14 cellular contexts compared by ENCODE assay signal in the genomic region with DNA sequence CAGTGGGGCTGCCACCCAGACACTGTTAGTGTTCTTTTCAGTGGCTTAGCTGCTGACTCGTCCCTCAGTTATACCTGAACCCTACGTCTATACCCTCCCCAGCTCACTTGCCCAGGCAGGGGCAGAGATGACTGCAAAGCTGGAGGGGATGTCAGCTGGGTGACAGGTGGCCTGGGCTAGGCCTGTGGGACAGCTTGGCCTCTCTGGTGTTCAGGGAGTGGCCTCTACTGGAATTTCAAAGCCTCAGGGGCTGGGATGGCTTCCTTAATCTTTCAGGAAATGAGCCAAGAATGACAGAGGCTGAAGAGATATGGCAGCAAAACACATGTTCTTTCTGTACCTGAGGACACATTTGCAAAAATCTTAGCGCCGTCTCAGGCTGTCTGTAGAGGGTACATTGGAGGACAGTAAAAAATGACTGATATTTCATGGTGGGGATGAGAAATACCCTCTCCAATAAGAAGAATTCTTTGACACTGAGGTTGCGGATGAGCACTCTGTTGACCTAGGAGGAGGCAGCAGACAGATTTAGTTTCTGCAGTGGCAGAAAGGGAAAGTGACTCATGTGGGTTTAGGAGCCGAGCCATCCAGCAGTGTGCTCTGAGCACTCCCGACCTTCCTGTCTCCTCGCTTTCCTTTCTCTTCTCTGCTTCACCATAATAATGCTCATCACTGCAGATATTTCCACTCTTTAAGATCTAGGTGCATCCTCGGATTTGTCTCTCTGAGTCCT. TPM values are rescaled to one million over a fixed set of nuclear protein-coding genes. Genes with fewer than 3 reads are reported as not detected.
A peak's percentile ranks its signal among the peaks of the same experiment; 100 is the strongest.
DNase-seq lines count a peak whose midpoint lies in the region; ATAC-seq and TF ChIP-seq lines count a peak whose summit lies in the region.
"Had no signal": no experiment of that assay in that cellular context is flagged by ENCODE, and none has a peak within 500 bp of the region (broad histone marks: within the 10 kb centered on the region; RNA-seq: fewer than 3 reads in every experiment).

No MANE protein-coding gene starts in this region.

- H3K79me2 ChIP-seq in trophoblast cell (ENCODE audit: control insufficient read depth, insufficient read depth, low read length, poor library complexity) = no peaks in the 10 kb centered on the region

- peaks cover 13 to 55% (median 19%) of the 10 kb centered on the region in 3 donors for H3K4me1 ChIP-seq in gastroesophageal sphincter
- peaks cover 6 to 21% of the 10 kb centered on the region in 2 experiments for H3K4me1 ChIP-seq in trophoblast cell (ENCODE audit: control insufficient read depth in 1 of 2, insufficient read depth in 2 of 2, low read length in 2 of 2)

- no peak overlapping the region for H2BK12ac ChIP-seq in trophoblast cell (ENCODE audit: low read length)

- no peaks in the 10 kb centered on the region for H3K9me3 ChIP-seq in gastroesophageal sphincter
- H3K9me3 ChIP-seq in trophoblast cell (ENCODE audit: insufficient read depth, low read depth, low read length) = no peaks in the 10 kb centered on the region
- H3K9me3 ChIP-seq: tibial nerve had no signal

- no peak overlapping the region for H2AK5ac ChIP-seq in trophoblast cell (ENCODE audit: low read length)

- H3K27me3 ChIP-seq in gastroesophageal sphincter (no peaks in the 10 kb centered on the region), trophoblast cell (ENCODE audit: insufficient read depth, low read length) (no peaks in the 10 kb centered on the region)
- H3K27me3 ChIP-seq: tibial nerve had no signal

- no peak overlapping the region for H3K18ac ChIP-seq in trophoblast cell (ENCODE audit: low read length)

- no peak overlapping the region for H2BK5ac ChIP-seq in trophoblast cell (ENCODE audit: low read depth, low read length, poor library complexity)

- no peak overlapping the region for H4K91ac ChIP-seq in trophoblast cell (ENCODE audit: low read depth, low read length)

- H3K79me1 ChIP-seq in trophoblast cell (ENCODE audit: low read length) = peaks cover 1% of the 10 kb centered on the region

- no peak overlapping the region for H4K12ac ChIP-seq in trophoblast cell (ENCODE audit: low read depth, low read length)

- H3K23ac ChIP-seq in trophoblast cell (ENCODE audit: low read length) = no peak overlapping the region

- ATAC-seq in SK-N-SH treated with all-trans-retinoic acid at 6 μM for 48 hours (peak; percentile 80), gastroesophageal sphincter (no peak), HG03460 (IDR thresholded peaks at IDR 0.05; ENCODE audit: unreplicated experiment) (no peak), GM21390 (IDR thresholded peaks at IDR 0.05; ENCODE audit: unreplicated experiment) (no peak)

- no peak for TF ChIP-seq EP300 in gastroesophageal sphincter (IDR thresholded peaks at IDR 0.05)

- H3K4me2 ChIP-seq in trophoblast cell (ENCODE audit: low read length) = no peak overlapping the region

- TF ChIP-seq CTCF in gastroesophageal sphincter (IDR thresholded peaks at IDR 0.05) = no peak

- H2AFZ ChIP-seq in trophoblast cell (ENCODE audit: insufficient read depth, low read length, poor library complexity) = no peak overlapping the region

- H3K27ac ChIP-seq in gastroesophageal sphincter = peak overlapping the region in 3 of 4 donors; percentile 14 to 67 (median 16)
- H3K27ac ChIP-seq in trophoblast cell (ENCODE audit: low read depth, low read length) = peak overlapping the region; percentile 57
- H3K27ac ChIP-seq: tibial nerve had no signal

- TF ChIP-seq POLR2A in gastroesophageal sphincter (IDR thresholded peaks at IDR 0.05) = no peak

- H2BK120ac ChIP-seq in trophoblast cell (ENCODE audit: insufficient read depth, low read length, poor library complexity) = no peak overlapping the region

- no peak overlapping the region for H4K8ac ChIP-seq in trophoblast cell (ENCODE audit: low read depth, low read length)

- H3K4ac ChIP-seq in trophoblast cell (ENCODE audit: low read depth, low read length) = no peak overlapping the region

- DNase-seq in ELR (ENCODE audit: low read depth) = peak; percentile 66
- DNase-seq in trophoblast cell = peak; percentile 83 to 85
- no peak for DNase-seq in activated naive CD4-positive, alpha-beta T cell treated with anti-CD3 and anti-CD28 coated beads, Interleukin-2, amount 50 U/mL, for 16 hours
- DNase-seq in NCI-H187 treated with DMSO at 0.1 percent for 48 hours (lab: John Stamatoyannopoulos, UW) = no peak
- DNase-seq: activated CD8-positive, alpha-beta memory T cell treated with anti-CD3 and anti-CD28 coated beads, Interleukin-2, amount 50 U/mL, for 4 hours; CD8-positive, alpha-beta memory T cell; NCI-H526; stimulated activated CD4-positive, alpha-beta T cell treated with anti-CD3 and anti-CD28 coated beads, Interleukin-2, amount 100 ng/mL, for 24 hours had no signal

- H3K14ac ChIP-seq in trophoblast cell (ENCODE audit: low read length) = no peak overlapping the region

- H3K4me3 ChIP-seq in gastroesophageal sphincter = no peak overlapping the region
- H3K4me3 ChIP-seq in trophoblast cell (ENCODE audit: low read depth, low read length) = no peak overlapping the region
- H3K4me3 ChIP-seq: tibial nerve had no signal

- H3K36me3 ChIP-seq in gastroesophageal sphincter (peaks cover 0 to 16% of the 10 kb centered on the region in 2 donors), trophoblast cell (ENCODE audit: control insufficient read depth in 1 of 2, insufficient read depth in 2 of 2, low read length in 2 of 2) (peaks cover 0 to 4% of the 10 kb centered on the region in 2 experiments)
- H3K36me3 ChIP-seq: tibial nerve had no signal

- 53 to 60% methylated on average over 7 to 8 of the region's 9 CpGs for WGBS in gastroesophageal sphincter (ENCODE audit: low coverage in 1 of 2), 2 donors
- no CpG with 5 or more reads among the region's 9 CpGs for WGBS in trophoblast cell (ENCODE audit: extremely low coverage, insufficient coverage, insufficient read length)

- H3K9ac ChIP-seq in trophoblast cell (ENCODE audit: low read length) = no peak overlapping the region

TF ChIP-seq in SK-N-SH treated with all-trans-retinoic acid at 6 μM for 48 hours, 23 proteins besides CTCF, POLR2A, EP300 and RAD21 (continues in another document):
- TF ChIP-seq, protein P1, sequence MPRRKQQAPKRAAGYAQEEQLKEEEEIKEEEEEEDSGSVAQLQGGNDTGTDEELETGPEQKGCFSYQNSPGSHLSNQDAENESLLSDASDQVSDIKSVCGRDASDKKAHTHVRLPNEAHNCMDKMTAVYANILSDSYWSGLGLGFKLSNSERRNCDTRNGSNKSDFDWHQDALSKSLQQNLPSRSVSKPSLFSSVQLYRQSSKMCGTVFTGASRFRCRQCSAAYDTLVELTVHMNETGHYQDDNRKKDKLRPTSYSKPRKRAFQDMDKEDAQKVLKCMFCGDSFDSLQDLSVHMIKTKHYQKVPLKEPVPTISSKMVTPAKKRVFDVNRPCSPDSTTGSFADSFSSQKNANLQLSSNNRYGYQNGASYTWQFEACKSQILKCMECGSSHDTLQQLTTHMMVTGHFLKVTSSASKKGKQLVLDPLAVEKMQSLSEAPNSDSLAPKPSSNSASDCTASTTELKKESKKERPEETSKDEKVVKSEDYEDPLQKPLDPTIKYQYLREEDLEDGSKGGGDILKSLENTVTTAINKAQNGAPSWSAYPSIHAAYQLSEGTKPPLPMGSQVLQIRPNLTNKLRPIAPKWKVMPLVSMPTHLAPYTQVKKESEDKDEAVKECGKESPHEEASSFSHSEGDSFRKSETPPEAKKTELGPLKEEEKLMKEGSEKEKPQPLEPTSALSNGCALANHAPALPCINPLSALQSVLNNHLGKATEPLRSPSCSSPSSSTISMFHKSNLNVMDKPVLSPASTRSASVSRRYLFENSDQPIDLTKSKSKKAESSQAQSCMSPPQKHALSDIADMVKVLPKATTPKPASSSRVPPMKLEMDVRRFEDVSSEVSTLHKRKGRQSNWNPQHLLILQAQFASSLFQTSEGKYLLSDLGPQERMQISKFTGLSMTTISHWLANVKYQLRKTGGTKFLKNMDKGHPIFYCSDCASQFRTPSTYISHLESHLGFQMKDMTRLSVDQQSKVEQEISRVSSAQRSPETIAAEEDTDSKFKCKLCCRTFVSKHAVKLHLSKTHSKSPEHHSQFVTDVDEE (CRISPR knock-in tag; IDR thresholded peaks at IDR 0.05) = no peak
- TF ChIP-seq, protein P2, sequence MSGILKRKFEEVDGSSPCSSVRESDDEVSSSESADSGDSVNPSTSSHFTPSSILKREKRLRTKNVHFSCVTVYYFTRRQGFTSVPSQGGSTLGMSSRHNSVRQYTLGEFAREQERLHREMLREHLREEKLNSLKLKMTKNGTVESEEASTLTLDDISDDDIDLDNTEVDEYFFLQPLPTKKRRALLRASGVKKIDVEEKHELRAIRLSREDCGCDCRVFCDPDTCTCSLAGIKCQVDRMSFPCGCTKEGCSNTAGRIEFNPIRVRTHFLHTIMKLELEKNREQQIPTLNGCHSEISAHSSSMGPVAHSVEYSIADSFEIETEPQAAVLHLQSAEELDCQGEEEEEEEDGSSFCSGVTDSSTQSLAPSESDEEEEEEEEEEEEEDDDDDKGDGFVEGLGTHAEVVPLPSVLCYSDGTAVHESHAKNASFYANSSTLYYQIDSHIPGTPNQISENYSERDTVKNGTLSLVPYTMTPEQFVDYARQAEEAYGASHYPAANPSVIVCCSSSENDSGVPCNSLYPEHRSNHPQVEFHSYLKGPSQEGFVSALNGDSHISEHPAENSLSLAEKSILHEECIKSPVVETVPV (CRISPR knock-in tag; IDR thresholded peaks at IDR 0.05) = no peak
- no peak for TF ChIP-seq GLIS3 (CRISPR knock-in tag; IDR thresholded peaks at IDR 0.05)
- TF ChIP-seq, protein P3, sequence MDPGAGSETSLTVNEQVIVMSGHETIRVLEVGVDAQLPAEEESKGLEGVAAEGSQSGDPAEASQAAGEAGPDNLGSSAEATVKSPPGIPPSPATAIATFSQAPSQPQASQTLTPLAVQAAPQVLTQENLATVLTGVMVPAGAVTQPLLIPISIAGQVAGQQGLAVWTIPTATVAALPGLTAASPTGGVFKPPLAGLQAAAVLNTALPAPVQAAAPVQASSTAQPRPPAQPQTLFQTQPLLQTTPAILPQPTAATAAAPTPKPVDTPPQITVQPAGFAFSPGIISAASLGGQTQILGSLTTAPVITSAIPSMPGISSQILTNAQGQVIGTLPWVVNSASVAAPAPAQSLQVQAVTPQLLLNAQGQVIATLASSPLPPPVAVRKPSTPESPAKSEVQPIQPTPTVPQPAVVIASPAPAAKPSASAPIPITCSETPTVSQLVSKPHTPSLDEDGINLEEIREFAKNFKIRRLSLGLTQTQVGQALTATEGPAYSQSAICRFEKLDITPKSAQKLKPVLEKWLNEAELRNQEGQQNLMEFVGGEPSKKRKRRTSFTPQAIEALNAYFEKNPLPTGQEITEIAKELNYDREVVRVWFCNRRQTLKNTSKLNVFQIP (CRISPR knock-in tag; IDR thresholded peaks at IDR 0.05; ENCODE audit: borderline replicate concordance, low read depth) = no peak
- TF ChIP-seq ZFP3 (CRISPR knock-in tag; IDR thresholded peaks at IDR 0.05) = no peak
- TF ChIP-seq ZC3H10 (CRISPR knock-in tag; IDR thresholded peaks at IDR 0.05) = no peak
- no peak for TF ChIP-seq CSDC2 (CRISPR knock-in tag; IDR thresholded peaks at IDR 0.05)
- TF ChIP-seq ZNF70 (CRISPR knock-in tag; IDR thresholded peaks at IDR 0.05) = no peak
- no peak for TF ChIP-seq RARB (CRISPR knock-in tag; IDR thresholded peaks at IDR 0.05)
- TF ChIP-seq TCF4 (CRISPR knock-in tag; IDR thresholded peaks at IDR 0.05; ENCODE audit: borderline replicate concordance) = no peak
- no peak for TF ChIP-seq ESRRG (CRISPR knock-in tag; IDR thresholded peaks at IDR 0.05)

RNA-seq across cellular contexts. Expression of a gene that starts 54.4 kb away (rescaled TPM):
- total RNA-seq in gastroesophageal sphincter = 10 to 100 TPM; 11.3 to 29.3 (median 21.3) TPM
- 5.6 and 6.3 TPM in 2 replicates for polyA plus RNA-seq in trophoblast cell (2013)
- total RNA-seq: CD8-positive, alpha-beta memory T cell; mononuclear cell had no signal
- polyA plus RNA-seq: CD8-positive, alpha-beta memory T cell had no signal

Comparison
In these comparisons a context has a peak if more than half of its experiments do, and no peak if none do; other contexts are left out.
1. DNase-seq: peak in ELR (single experiment) and trophoblast cell (2 of 2); none in activated naive CD4-positive, alpha-beta T cell treated with anti-CD3 and anti-CD28 coated beads, Interleukin-2, amount 50 U/mL, for 16 hours (single experiment) and NCI-H187 treated with DMSO at 0.1 percent for 48 hours (single experiment).